In genomic region chr11:62777389-62777788, GRCh38 we compare ENCODE assay signal across 23 cellular contexts. TPM values are rescaled to one million over a fixed set of nuclear protein-coding genes. Genes with fewer than 3 reads are reported as not detected.
DNase-seq lines count a peak whose midpoint lies in the region; TF ChIP-seq lines count a peak whose summit lies in the region.
"Had no signal": no experiment of that assay in that cellular context is flagged by ENCODE, and none has a peak within 500 bp of the region (broad histone marks: within the 10 kb centered on the region; RNA-seq: fewer than 3 reads in every experiment).

No MANE protein-coding gene starts in this region.

- no peak overlapping the region for H3K4me2 ChIP-seq in osteoblast (ENCODE audit: insufficient read depth, low read length)

- peak overlapping the region; percentile 91 for H3K27ac Mint-ChIP-seq in activated CD4-positive, alpha-beta T cell treated with anti-CD3 and anti-CD28 coated beads, Interleukin-2, amount 10 ng/mL, durations not matched to agents 24 days and 14 days
- peak overlapping the region in 7 of 8 donors; percentile 47 to 94 (median 78) for H3K27ac Mint-ChIP-seq in CD8-positive, alpha-beta memory T cell
- H3K27ac Mint-ChIP-seq in activated T-helper 2 cell treated with anti-CD3 and anti-CD28 coated beads, Interferon-gamma antibody, Interleukin-2, Interleukin-4, amounts not matched to agents 10 μg/mL and 5 μg/mL and 100 μg/mL, durations not matched to agents 14 hours and 24 hours and 36 hours, result peak overlapping the region; percentile 81

- H3K36me3 ChIP-seq in CD8-positive, alpha-beta memory T cell (ENCODE audit: insufficient read depth, low read length), result peaks cover 11% of the 10 kb centered on the region
- H3K36me3 ChIP-seq in osteoblast (ENCODE audit: insufficient read depth, low read length), result peaks cover 13% of the 10 kb centered on the region
- H3K36me3 ChIP-seq in left ventricle myocardium inferior, result peaks cover 52% of the 10 kb centered on the region

- H4K20me1 ChIP-seq in osteoblast (ENCODE audit: insufficient read depth, low read length), result no peaks in the 10 kb centered on the region

- intact Hi-C loops in activated CD4-positive, alpha-beta T cell treated with anti-CD3 and anti-CD28 coated beads, Interleukin-2, amount 10 ng/mL, durations not matched to agents 24 days and 14 days (cut with micrococcal nuclease), result loop anchor here (10.0 kb wide), 1 partner anchor 183 kb away; the partner anchor contains the start of gene TUT1
- intact Hi-C loops in activated T-helper 2 cell treated with anti-CD3 and anti-CD28 coated beads, Interferon-gamma antibody, Interleukin-2, Interleukin-4, amounts not matched to agents 10 μg/mL and 5 μg/mL and 100 μg/mL, durations not matched to agents 14 hours and 24 hours and 36 hours (cut with micrococcal nuclease), result no loop called here
- intact Hi-C loops in left ventricle myocardium inferior (cut with micrococcal nuclease), result no loop called here

- H2AFZ ChIP-seq in osteoblast (ENCODE audit: low read length), result peak overlapping the region; percentile 20
- H2AFZ ChIP-seq: GM23248 had no signal

- H3K79me2 ChIP-seq in osteoblast (ENCODE audit: insufficient read depth, low read length), result peaks cover 9% of the 10 kb centered on the region

- no peaks in the 10 kb centered on the region for H3K9me3 ChIP-seq in CD8-positive, alpha-beta memory T cell (ENCODE audit: low read length)
- H3K9me3 ChIP-seq in osteoblast (ENCODE audit: low read depth, low read length) (no peaks in the 10 kb centered on the region), left ventricle myocardium inferior (replicated peaks) (no peaks in the 10 kb centered on the region)
- H3K9me3 ChIP-seq: BE2C, lower lobe of right lung had no signal

- H3K36me3 Mint-ChIP-seq in activated CD4-positive, alpha-beta T cell treated with anti-CD3 and anti-CD28 coated beads, Interleukin-2, amount 10 ng/mL, durations not matched to agents 24 days and 14 days (ENCODE audit: low read depth), result peaks cover 23% of the 10 kb centered on the region
- H3K36me3 Mint-ChIP-seq in CD8-positive, alpha-beta memory T cell, result peaks cover 0 to 46% (median 3%) of the 10 kb centered on the region in 3 donors
- H3K36me3 Mint-ChIP-seq in activated T-helper 2 cell treated with anti-CD3 and anti-CD28 coated beads, Interferon-gamma antibody, Interleukin-2, Interleukin-4, amounts not matched to agents 10 μg/mL and 5 μg/mL and 100 μg/mL, durations not matched to agents 14 hours and 24 hours and 36 hours (ENCODE audit: low read depth), result peaks cover 23% of the 10 kb centered on the region

- H3K27me3 ChIP-seq in CD8-positive, alpha-beta memory T cell (ENCODE audit: insufficient read depth, low read length, poor library complexity, severe bottlenecking), result no peaks in the 10 kb centered on the region
- H3K27me3 ChIP-seq in osteoblast (ENCODE audit: insufficient read depth, low read length), result no peaks in the 10 kb centered on the region
- H3K27me3 ChIP-seq in left ventricle myocardium inferior (ENCODE audit: low read depth), result no peaks in the 10 kb centered on the region
- H3K27me3 ChIP-seq: BE2C had no signal

- no peak for DNase-seq in activated CD4-positive, alpha-beta T cell treated with anti-CD3 and anti-CD28 coated beads, Interleukin-2, amount 10 ng/mL, durations not matched to agents 24 days and 14 days
- no peak for DNase-seq in activated CD4-positive, alpha-beta T cell treated with anti-CD3 and anti-CD28 coated beads, Interleukin-2, amount 50 U/mL, for 4 hours
- DNase-seq in CD8-positive, alpha-beta memory T cell, result no peak
- DNase-seq in activated T-helper 2 cell treated with anti-CD3 and anti-CD28 coated beads, Interferon-gamma antibody, Interleukin-2, Interleukin-4, amounts not matched to agents 10 μg/mL and 5 μg/mL and 100 μg/mL, durations not matched to agents 14 hours and 24 hours and 36 hours (ENCODE audit: low spot score), result no peak
- DNase-seq in osteoblast (ENCODE audit: insufficient read length, low spot score, missing footprints), result peak; percentile 84
- DNase-seq in left ventricle myocardium inferior, result no peak
- DNase-seq in OCI-M2 (lab: John Stamatoyannopoulos, UW; ENCODE audit: unreplicated experiment), result no peak
- DNase-seq in GM03348 (ENCODE audit: low spot score), result no peak
- DNase-seq: activated CD8-positive, alpha-beta memory T cell treated with anti-CD3 and anti-CD28 coated beads for 24 hours; activated effector memory CD4-positive, alpha-beta T cell treated with Interleukin-2 at 50 U/mL for 16 hours; aorta; BE2C; DMS 273 treated with DMSO at 0.1 percent for 48 hours; erythroblast; GM23248; hippocampal formation; lower lobe of right lung; MM.1S; NCI-H1436; NCI-H526; retina; stimulated activated CD4-positive, alpha-beta T cell treated with anti-CD3 and anti-CD28 coated beads, Interleukin-4, amount 100 ng/mL, for 1 hour had no signal

- CTCF ChIA-PET in CD8-positive, alpha-beta memory T cell (lab: Charles Lee), result interaction anchor here (8.3 kb wide), 1 partner anchor 8 kb away, joined by 74 read pairs; the partner anchor contains the start of gene TMEM179B

- TF ChIP-seq CTCF in osteoblast (IDR thresholded peaks at IDR 0.05; ENCODE audit: extremely low read depth, low read depth, low read length), result no peak
- no peak for TF ChIP-seq CTCF in left ventricle myocardium inferior (IDR thresholded peaks at IDR 0.05; ENCODE audit: borderline replicate concordance)

- no peaks in the 10 kb centered on the region for H3K9me3 Mint-ChIP-seq in activated CD4-positive, alpha-beta T cell treated with anti-CD3 and anti-CD28 coated beads, Interleukin-2, amount 10 ng/mL, durations not matched to agents 24 days and 14 days
- no peaks in the 10 kb centered on the region for H3K9me3 Mint-ChIP-seq in CD8-positive, alpha-beta memory T cell
- H3K9me3 Mint-ChIP-seq in activated T-helper 2 cell treated with anti-CD3 and anti-CD28 coated beads, Interferon-gamma antibody, Interleukin-2, Interleukin-4, amounts not matched to agents 10 μg/mL and 5 μg/mL and 100 μg/mL, durations not matched to agents 14 hours and 24 hours and 36 hours, result no peaks in the 10 kb centered on the region
- H3K9me3 Mint-ChIP-seq: central memory CD8-positive, alpha-beta T cell had no signal

- no peak overlapping the region for H3K4me3 ChIP-seq in CD8-positive, alpha-beta memory T cell (ENCODE audit: low read length)
- H3K4me3 ChIP-seq in osteoblast (ENCODE audit: insufficient read depth, low read length), result no peak overlapping the region
- no peak overlapping the region for H3K4me3 ChIP-seq in left ventricle myocardium inferior
- H3K4me3 ChIP-seq: GM23248, lower lobe of right lung had no signal

- peak overlapping the region; percentile 61 for H3K4me3 Mint-ChIP-seq in activated CD4-positive, alpha-beta T cell treated with anti-CD3 and anti-CD28 coated beads, Interleukin-2, amount 10 ng/mL, durations not matched to agents 24 days and 14 days
- peak overlapping the region in 4 of 7 donors; percentile 34 to 61 (median 48) for H3K4me3 Mint-ChIP-seq in CD8-positive, alpha-beta memory T cell
- peak overlapping the region; percentile 10 for H3K4me3 Mint-ChIP-seq in activated T-helper 2 cell treated with anti-CD3 and anti-CD28 coated beads, Interferon-gamma antibody, Interleukin-2, Interleukin-4, amounts not matched to agents 10 μg/mL and 5 μg/mL and 100 μg/mL, durations not matched to agents 14 hours and 24 hours and 36 hours (ENCODE audit: low read depth)
- H3K4me3 Mint-ChIP-seq: central memory CD8-positive, alpha-beta T cell had no signal

- no peaks in the 10 kb centered on the region for H3K4me1 ChIP-seq in CD8-positive, alpha-beta memory T cell (ENCODE audit: insufficient read depth, low read length)
- H3K4me1 ChIP-seq in osteoblast (ENCODE audit: insufficient read depth, low read length) (no peaks in the 10 kb centered on the region), left ventricle myocardium inferior (peaks cover 2% of the 10 kb centered on the region)
- H3K4me1 ChIP-seq: BE2C, lower lobe of right lung had no signal

- no peaks in the 10 kb centered on the region for H3K27me3 Mint-ChIP-seq in activated CD4-positive, alpha-beta T cell treated with anti-CD3 and anti-CD28 coated beads, Interleukin-2, amount 10 ng/mL, durations not matched to agents 24 days and 14 days
- H3K27me3 Mint-ChIP-seq in CD8-positive, alpha-beta memory T cell, result no peaks in the 10 kb centered on the region
- H3K27me3 Mint-ChIP-seq in activated T-helper 2 cell treated with anti-CD3 and anti-CD28 coated beads, Interferon-gamma antibody, Interleukin-2, Interleukin-4, amounts not matched to agents 10 μg/mL and 5 μg/mL and 100 μg/mL, durations not matched to agents 14 hours and 24 hours and 36 hours (ENCODE audit: low read depth), result no peaks in the 10 kb centered on the region
- H3K27me3 Mint-ChIP-seq: central memory CD8-positive, alpha-beta T cell had no signal

- POLR2A ChIA-PET in CD8-positive, alpha-beta memory T cell (lab: Charles Lee), result interaction anchor here (0.6 kb wide), 1 partner anchor 16 kb away, joined by 3 read pairs; no protein-coding TSS in a partner anchor

- peaks cover 18% of the 10 kb centered on the region for H3K4me1 Mint-ChIP-seq in activated CD4-positive, alpha-beta T cell treated with anti-CD3 and anti-CD28 coated beads, Interleukin-2, amount 10 ng/mL, durations not matched to agents 24 days and 14 days
- peaks cover 3 to 15% (median 13%) of the 10 kb centered on the region in 3 donors for H3K4me1 Mint-ChIP-seq in CD8-positive, alpha-beta memory T cell
- peaks cover 7% of the 10 kb centered on the region for H3K4me1 Mint-ChIP-seq in activated T-helper 2 cell treated with anti-CD3 and anti-CD28 coated beads, Interferon-gamma antibody, Interleukin-2, Interleukin-4, amounts not matched to agents 10 μg/mL and 5 μg/mL and 100 μg/mL, durations not matched to agents 14 hours and 24 hours and 36 hours (ENCODE audit: low read depth)

- no peak overlapping the region for H3K27ac ChIP-seq in CD8-positive, alpha-beta memory T cell (ENCODE audit: low read depth, low read length)
- no peak overlapping the region for H3K27ac ChIP-seq in osteoblast (ENCODE audit: low read depth, low read length)
- H3K27ac ChIP-seq in left ventricle myocardium inferior (replicated peaks), result no peak overlapping the region
- H3K27ac ChIP-seq: GM23248, lower lobe of right lung had no signal

RNA-seq across cellular contexts. Expression of gene TAF6L, which starts 6.2 kb away (rescaled TPM):
- 20.1 and 20.2 TPM in 2 replicates for total RNA-seq in activated CD4-positive, alpha-beta T cell treated with anti-CD3 and anti-CD28 coated beads, Interleukin-2, amount 10 ng/mL, durations not matched to agents 24 days and 14 days
- total RNA-seq in CD8-positive, alpha-beta memory T cell, result 10 to 100 TPM; 21.8 to 24.1 TPM
- 9.6 TPM for polyA plus RNA-seq in CD8-positive, alpha-beta memory T cell
- 17.6 and 21.0 TPM in 2 replicates for total RNA-seq in activated T-helper 2 cell treated with anti-CD3 and anti-CD28 coated beads, Interferon-gamma antibody, Interleukin-2, Interleukin-4, amounts not matched to agents 10 μg/mL and 5 μg/mL and 100 μg/mL, durations not matched to agents 14 hours and 24 hours and 36 hours
- 21.2 and 22.1 TPM in 2 replicates for total RNA-seq in osteoblast
- 8.0 TPM for total RNA-seq in left ventricle myocardium inferior

RNA-seq across cellular contexts. Expression of gene TMEM179B, which starts 9.8 kb away (rescaled TPM):
- 32.9 and 36.3 TPM in 2 replicates for total RNA-seq in activated CD4-positive, alpha-beta T cell treated with anti-CD3 and anti-CD28 coated beads, Interleukin-2, amount 10 ng/mL, durations not matched to agents 24 days and 14 days
- 10 to 100 TPM; 46.4 to 49.2 TPM for total RNA-seq in CD8-positive, alpha-beta memory T cell
- polyA plus RNA-seq in CD8-positive, alpha-beta memory T cell, result 135 TPM
- total RNA-seq in activated T-helper 2 cell treated with anti-CD3 and anti-CD28 coated beads, Interferon-gamma antibody, Interleukin-2, Interleukin-4, amounts not matched to agents 10 μg/mL and 5 μg/mL and 100 μg/mL, durations not matched to agents 14 hours and 24 hours and 36 hours, result 34.6 and 35.9 TPM in 2 replicates
- total RNA-seq in osteoblast (37.4 and 51.4 TPM in 2 replicates), left ventricle myocardium inferior (20.5 TPM)

RNA-seq across cellular contexts. Expression of gene TMEM223, which starts 14.4 kb away (rescaled TPM):
- 15.0 and 16.5 TPM in 2 replicates for total RNA-seq in activated CD4-positive, alpha-beta T cell treated with anti-CD3 and anti-CD28 coated beads, Interleukin-2, amount 10 ng/mL, durations not matched to agents 24 days and 14 days
- 10 to 100 TPM; 13.0 to 14.6 TPM for total RNA-seq in CD8-positive, alpha-beta memory T cell
- polyA plus RNA-seq in CD8-positive, alpha-beta memory T cell, result 56.0 TPM
- total RNA-seq in activated T-helper 2 cell treated with anti-CD3 and anti-CD28 coated beads, Interferon-gamma antibody, Interleukin-2, Interleukin-4, amounts not matched to agents 10 μg/mL and 5 μg/mL and 100 μg/mL, durations not matched to agents 14 hours and 24 hours and 36 hours, result 13.4 and 14.0 TPM in 2 replicates
- total RNA-seq in osteoblast, result 9.0 and 11.5 TPM in 2 replicates
- total RNA-seq in left ventricle myocardium inferior, result 24.1 TPM

RNA-seq across cellular contexts. Expression of gene POLR2G, which starts 16.0 kb away (rescaled TPM):
- 138 and 155 TPM in 2 replicates for total RNA-seq in activated CD4-positive, alpha-beta T cell treated with anti-CD3 and anti-CD28 coated beads, Interleukin-2, amount 10 ng/mL, durations not matched to agents 24 days and 14 days
- total RNA-seq in CD8-positive, alpha-beta memory T cell, result 100 to 1,000 TPM; 151 to 160 TPM
- 272 TPM for polyA plus RNA-seq in CD8-positive, alpha-beta memory T cell
- total RNA-seq in activated T-helper 2 cell treated with anti-CD3 and anti-CD28 coated beads, Interferon-gamma antibody, Interleukin-2, Interleukin-4, amounts not matched to agents 10 μg/mL and 5 μg/mL and 100 μg/mL, durations not matched to agents 14 hours and 24 hours and 36 hours, result 122 and 128 TPM in 2 replicates
- total RNA-seq in osteoblast (48.3 and 57.9 TPM in 2 replicates), left ventricle myocardium inferior (43.4 TPM)

RNA-seq across cellular contexts. Expression of gene ZBTB3, which starts 23.4 kb away (rescaled TPM):
- total RNA-seq in activated CD4-positive, alpha-beta T cell treated with anti-CD3 and anti-CD28 coated beads, Interleukin-2, amount 10 ng/mL, durations not matched to agents 24 days and 14 days, result 7.5 and 11.1 TPM in 2 replicates
- 10 to 100 TPM in 1 of 2 experiments, 1 to 10 TPM in 1; 9.4 to 11.6 TPM for total RNA-seq in CD8-positive, alpha-beta memory T cell
- polyA plus RNA-seq in CD8-positive, alpha-beta memory T cell, result 3.5 TPM
- 7.3 and 9.3 TPM in 2 replicates for total RNA-seq in activated T-helper 2 cell treated with anti-CD3 and anti-CD28 coated beads, Interferon-gamma antibody, Interleukin-2, Interleukin-4, amounts not matched to agents 10 μg/mL and 5 μg/mL and 100 μg/mL, durations not matched to agents 14 hours and 24 hours and 36 hours
- total RNA-seq in osteoblast, result 13.0 TPM in 2 replicates
- total RNA-seq in left ventricle myocardium inferior, result 9.5 TPM

Comparison
In these comparisons a context has a peak if more than half of its experiments do, and no peak if none do; other contexts are left out.
1. H3K4me3 Mint-ChIP-seq: peak in every context shown above with its lines; median percentile 61 in activated CD4-positive, alpha-beta T cell treated with anti-CD3 and anti-CD28 coated beads, Interleukin-2, amount 10 ng/mL, durations not matched to agents 24 days and 14 days; 48 in CD8-positive, alpha-beta memory T cell; 10 in activated T-helper 2 cell treated with anti-CD3 and anti-CD28 coated beads, Interferon-gamma antibody, Interleukin-2, Interleukin-4, amounts not matched to agents 10 μg/mL and 5 μg/mL and 100 μg/mL, durations not matched to agents 14 hours and 24 hours and 36 hours.